Comparison of ENCODE assay signal across 10 cellular contexts in genomic region chr1:202106340-202107284, GRCh38. TPM values are rescaled to one million over a fixed set of nuclear protein-coding genes. Genes with fewer than 3 reads are reported as not detected.
DNase-seq lines count a peak whose midpoint lies in the region; ATAC-seq, FAIRE-seq and TF ChIP-seq lines count a peak whose summit lies in the region.
"Had no signal": no experiment of that assay in that cellular context is flagged by ENCODE, and none has a peak within 500 bp of the region (broad histone marks: within the 10 kb centered on the region; RNA-seq: fewer than 3 reads in every experiment).

No MANE protein-coding gene starts in this region.

- peaks cover 1 to 21% of the 10 kb centered on the region in 2 donors for H3K27me3 Mint-ChIP-seq in effector memory CD8-positive, alpha-beta T cell

- H3K36me3 ChIP-seq in GM12878 (ENCODE audit: control insufficient read depth in 2 of 2, insufficient read depth in 2 of 2, low read length in 1 of 2) = no peaks in the 10 kb centered on the region
- H3K36me3 ChIP-seq in right lobe of liver = no peaks in the 10 kb centered on the region

- TF ChIP-seq CTCF in A549 (IDR thresholded peaks at IDR 0.05) (no peak), GM12878 (IDR thresholded peaks at IDR 0.05 in 2 of 3, conservative IDR thresholded peaks at IDR 0.05 in 1 of 3; ENCODE audit: control insufficient read depth in 2 of 3, extremely low read depth in 1 of 3, insufficient read depth in 1 of 3, low read depth in 3 of 3, low read length in 3 of 3) (no peak), right lobe of liver (IDR thresholded peaks at IDR 0.05) (no peak)

- H3K79me2 ChIP-seq in GM12878 (ENCODE audit: control insufficient read depth, insufficient read depth, low read length) = no peaks in the 10 kb centered on the region

- ATAC-seq in A549 (peak; percentile 44 to 54), GM12878 (peak; percentile 24), right lobe of liver (peak; percentile 30 to 62 (median 54)), GM19324 (IDR thresholded peaks at IDR 0.05; ENCODE audit: low FRiP score, unreplicated experiment) (no peak), GM21381 (IDR thresholded peaks at IDR 0.05; ENCODE audit: unreplicated experiment) (no peak)
- ATAC-seq in effector memory CD8-positive, alpha-beta T cell (replicated peaks) = no peak

- H2AFZ ChIP-seq in GM12878 (ENCODE audit: control insufficient read depth, low read depth, low read length) = no peak overlapping the region

- POLR2A ChIA-PET in A549 (lab: Yijun Ruan, JAX) (interaction anchor here (0.9 to 5.5 kb wide), 6 partner anchors 44 to 96 kb away, joined by 3 to 69 read pairs (median 8); partner anchors contain the start of gene ELF3), GM12878 (lab: Charles Lee) (no interaction called here)

- SMC1A ChIA-PET in GM12878 (lab: Charles Lee; ENCODE audit: uncharacterized antibody, unreplicated experiment) = no interaction called here

- no peak overlapping the region for H3K27ac Mint-ChIP-seq in effector memory CD8-positive, alpha-beta T cell
- H3K27ac Mint-ChIP-seq: HFFc6 had no signal

- no peaks in the 10 kb centered on the region for H3K4me1 Mint-ChIP-seq in effector memory CD8-positive, alpha-beta T cell (ENCODE audit: low read depth in 2 of 2)

- H3K27ac ChIP-seq in A549 = peak overlapping the region; percentile 91 to 94
- H3K27ac ChIP-seq in GM12878 (ENCODE audit: control insufficient read depth, insufficient read depth) = no peak overlapping the region
- H3K27ac ChIP-seq in right lobe of liver = peak overlapping the region; percentile 75 to 88 (median 83)

- TF ChIP-seq RAD21 in A549 (conservative IDR thresholded peaks at IDR 0.05 in 1 of 2, IDR thresholded peaks at IDR 0.05 in 1 of 2) = no peak
- peak; percentile 19; the same call in 1 of the 2 replicates for TF ChIP-seq RAD21 in Ishikawa (IDR thresholded peaks at IDR 0.05; ENCODE audit: low read depth)
- no peak for TF ChIP-seq RAD21 in GM12878 (IDR thresholded peaks at IDR 0.05; ENCODE audit: insufficient read depth, low read depth, low read length)

- H3K4me1 ChIP-seq in A549 (peaks cover 66% of the 10 kb centered on the region), GM12878 (ENCODE audit: control insufficient read depth, insufficient read depth, low read length) (no peaks in the 10 kb centered on the region), right lobe of liver (peaks cover 0 to 29% (median 12%) of the 10 kb centered on the region in 4 donors)

- intact Hi-C loops in GM12878 (cut with micrococcal nuclease; ENCODE audit: unreplicated experiment) = no loop called here
- intact Hi-C loops in right lobe of liver (cut with DNase I) = loop anchor here in 1 of 2 donors (5.0 kb wide), 1 partner anchor 89 kb away; no protein-coding TSS in a partner anchor

- TF ChIP-seq EP300 in A549 (IDR thresholded peaks at IDR 0.05) (peak; percentile 40 to 44; a peak in 2 of 5 replicates), Ishikawa (IDR thresholded peaks at IDR 0.05; ENCODE audit: borderline replicate concordance) (peak; percentile 92), GM12878 (IDR thresholded peaks at IDR 0.05; ENCODE audit: borderline replicate concordance in 1 of 2, control insufficient read depth in 1 of 2, low read depth in 2 of 2, low read length in 2 of 2) (no peak)

- BruUV-seq in GM12878 (replicated peaks; lab: Mats Ljungman, UMichigan) = no TSS peak

- H3K36me3 Mint-ChIP-seq in effector memory CD8-positive, alpha-beta T cell (ENCODE audit: insufficient read depth) = no peaks in the 10 kb centered on the region

- H3K4me2 ChIP-seq in A549 (peak overlapping the region; percentile 79), GM12878 (ENCODE audit: control insufficient read depth, insufficient read depth) (no peak overlapping the region)

- H3K4me3 Mint-ChIP-seq in effector memory CD8-positive, alpha-beta T cell = no peak overlapping the region
- H3K4me3 Mint-ChIP-seq: HFFc6 had no signal

- CTCF ChIA-PET in A549 (lab: Yijun Ruan, JAX) = interaction anchor here (0.7 to 6.2 kb wide), 14 partner anchors 12 to 671 kb away, joined by 3 to 55 read pairs (median 3); partner anchors contain the start of gene ELF3
- CTCF ChIA-PET in GM12878 (lab: Yijun Ruan, JAX) = interaction anchor here (0.8 to 1.2 kb wide), 3 partner anchors 96 to 107 kb away, joined by 3 to 4 read pairs (median 3); partner anchors contain the start of gene ELF3

- H4K20me1 ChIP-seq in GM12878 (ENCODE audit: control insufficient read depth, insufficient read depth) = no peaks in the 10 kb centered on the region

- H3K27me3 ChIP-seq in GM12878 (replicated peaks in 1 of 2; ENCODE audit: control insufficient read depth in 2 of 2, insufficient read depth in 2 of 2, low read length in 1 of 2) (no peaks in the 10 kb centered on the region), right lobe of liver (no peaks in the 10 kb centered on the region)

- RAD21 ChIA-PET in GM12878 (lab: Charles Lee; ENCODE audit: unreplicated experiment) = interaction anchor here (1.0 kb wide), 1 partner anchor 11 kb away, joined by 4 read pairs; no protein-coding TSS in a partner anchor

- no peak overlapping the region for H3K9ac ChIP-seq in GM12878 (ENCODE audit: control insufficient read depth, insufficient read depth, low read length)

- no peaks in the 10 kb centered on the region for H3K9me3 Mint-ChIP-seq in effector memory CD8-positive, alpha-beta T cell
- H3K9me3 Mint-ChIP-seq: HFFc6 had no signal

- TF ChIP-seq POLR2A in A549 (IDR thresholded peaks at IDR 0.05; ENCODE audit: low read length) (no peak; the same call in 1 of the 2 replicates), GM12878 (IDR thresholded peaks at IDR 0.05; ENCODE audit: low read depth, low read length) (no peak), right lobe of liver (IDR thresholded peaks at IDR 0.05) (no peak)

- H3K4me3 ChIP-seq in A549 (no peak overlapping the region), GM12878 (no peak overlapping the region), right lobe of liver (no peak overlapping the region)

- in situ Hi-C loops in GM12878 (cut with MboI) = no loop called here

- DNase-seq in A549 (ENCODE audit: low read depth in 1 of 2, low spot score in 1 of 2) (peak; percentile 58 to 78), GM12878 (ENCODE audit: low read depth, low spot score) (no peak), right lobe of liver (peak in 1 of 3 donors; percentile 63), NCI-H748 (lab: John Stamatoyannopoulos, UW; ENCODE audit: unreplicated experiment) (no peak)
- DNase-seq in effector memory CD8-positive, alpha-beta T cell = no peak
- DNase-seq: HFFc6 had no signal

- WGBS in A549 (ENCODE audit: missing lambda C conversion rate) = 38% methylated on average over 9 of the region's 11 CpGs
- WGBS in GM12878 (ENCODE audit: insufficient coverage, insufficient replicate concordance, low lambda C conversion rate, missing lambda C conversion rate) = 43% methylated on average over 11 of the region's 11 CpGs
- 69% methylated on average over 6 of the region's 11 CpGs for WGBS in right lobe of liver (ENCODE audit: insufficient coverage, low coverage, low lambda C conversion rate, missing lambda C conversion rate)

- FAIRE-seq in A549 (lab: Jason Lieb, UNC) = no peak
- no peak for FAIRE-seq in GM12878 (lab: Jason Lieb, UNC)

- no peaks in the 10 kb centered on the region for H3K9me3 ChIP-seq in A549
- no peaks in the 10 kb centered on the region for H3K9me3 ChIP-seq in GM12878 (replicated peaks; ENCODE audit: control insufficient read depth, insufficient read depth, low read length)
- H3K9me3 ChIP-seq in right lobe of liver = no peaks in the 10 kb centered on the region

RNA-seq across cellular contexts. Expression of gene GPR37L1, which starts 16.1 kb away (rescaled TPM):
- polyA plus RNA-seq in A549 (2011; rRNA removed) (0.13 and 0.15 TPM in 2 replicates), A549 (2017; fragmentation: RNase III; extraction: RNeasy Plus Mini Kit Qiagen cat#74134 plus additional on column Dnase treatment) (0.08 to 0.09 TPM (median 0.09 TPM) in 3 replicates), GM12878 (2011; rRNA removed) (not detected in 2 replicates), GM12878 (2014; fragmentation: Illumina TruSeq; extraction: Trizol) (not detected in 2 replicates), GM12878 (2014; fragmentation: Nextera tagmentation; extraction: Ambion mirVana) (under 1 TPM; under 0.01 to 0.02 TPM), GM12878 (2014; rRNA removed) (0.01 TPM in 1 of 2 replicates, not detected in the other), GM12878 (2016; fragmentation: Nextera tagmentation; extraction: Ambion mirVana) (under 1 TPM; 0.03 to 0.08 TPM)
- 0.08 and 0.12 TPM in 2 replicates for polyA plus RNA-seq in A549 (2012; cell fraction: cytosol; rRNA removed)
- polyA plus RNA-seq in A549 (2012; cell fraction: nucleus; rRNA removed) = 0.24 and 0.27 TPM in 2 replicates
- polyA minus RNA-seq in A549 (2011; rRNA and poly(A)+ RNA removed) = 0.15 and 0.21 TPM in 2 replicates
- total RNA-seq in GM12878 (2013; cell fraction: nucleolus; rRNA removed) = not detected in 2 replicates
- total RNA-seq in GM12878 (2014; rRNA removed) (under 0.01 TPM in 1 of 2 replicates, not detected in the other), GM12878 (2014; rRNA removed; fragmentation: Illumina TruSeq; extraction: Trizol) (not detected in 2 replicates), GM12878 (2021) (not detected in 2 replicates), right lobe of liver (under 1 TPM in 4 of 6 experiments, not detected in 2; 0.12 to 0.49 (median 0.12) TPM)
- polyA plus RNA-seq in GM12878 (2011; ENCODE audit: low read depth) = 0.05 TPM
- 0.02 TPM in 1 of 2 replicates, not detected in the other for polyA plus RNA-seq in GM12878 (2011; cell fraction: cytosol; rRNA removed)
- polyA plus RNA-seq in GM12878 (2011; cell fraction: nucleus; rRNA removed) = not detected in 2 replicates
- polyA plus RNA-seq in GM12878 (2012) = 0.06 and 0.14 TPM in 2 replicates
- polyA minus RNA-seq in GM12878 (2011; rRNA and poly(A)+ RNA removed) = not detected in 2 replicates
- not detected in 2 replicates for polyA minus RNA-seq in GM12878 (2011; cell fraction: cytosol; rRNA and poly(A)+ RNA removed)
- not detected in 2 replicates for polyA minus RNA-seq in GM12878 (2011; cell fraction: nucleus; rRNA and poly(A)+ RNA removed)
- total RNA-seq: HFFc6, SK-MEL-5 had no signal

RNA-seq across cellular contexts. Expression of gene ARL8A, which starts 37.9 kb away (rescaled TPM):
- 49.8 and 57.8 TPM in 2 replicates for polyA plus RNA-seq in A549 (2011; rRNA removed)
- polyA plus RNA-seq in A549 (2012; cell fraction: cytosol; rRNA removed) = 31.8 and 37.2 TPM in 2 replicates
- polyA plus RNA-seq in A549 (2012; cell fraction: nucleus; rRNA removed) = 30.9 and 32.5 TPM in 2 replicates
- 18.0 to 25.6 TPM (median 23.4 TPM) in 3 replicates for polyA plus RNA-seq in A549 (2017; fragmentation: RNase III; extraction: RNeasy Plus Mini Kit Qiagen cat#74134 plus additional on column Dnase treatment)
- 26.5 and 50.1 TPM in 2 replicates for polyA minus RNA-seq in A549 (2011; rRNA and poly(A)+ RNA removed)
- 13.7 and 18.1 TPM in 2 replicates for total RNA-seq in GM12878 (2013; cell fraction: nucleolus; rRNA removed)
- 18.8 and 20.7 TPM in 2 replicates for total RNA-seq in GM12878 (2014; rRNA removed)
- total RNA-seq in GM12878 (2014; rRNA removed; fragmentation: Illumina TruSeq; extraction: Trizol) = 10.3 and 12.0 TPM in 2 replicates
- total RNA-seq in GM12878 (2021) = 30.5 and 33.6 TPM in 2 replicates
- polyA plus RNA-seq in GM12878 (2011; ENCODE audit: low read depth) = 23.6 TPM
- 49.2 and 49.5 TPM in 2 replicates for polyA plus RNA-seq in GM12878 (2011; rRNA removed)
- polyA plus RNA-seq in GM12878 (2011; cell fraction: cytosol; rRNA removed) = 26.9 and 35.2 TPM in 2 replicates
- 35.2 and 47.4 TPM in 2 replicates for polyA plus RNA-seq in GM12878 (2011; cell fraction: nucleus; rRNA removed)
- 21.0 and 42.5 TPM in 2 replicates for polyA plus RNA-seq in GM12878 (2012)
- 11.3 and 15.4 TPM in 2 replicates for polyA plus RNA-seq in GM12878 (2014; fragmentation: Illumina TruSeq; extraction: Trizol)
- polyA plus RNA-seq in GM12878 (2014; fragmentation: Nextera tagmentation; extraction: Ambion mirVana) = 1 to 10 TPM in 1 of 2 experiments, under 1 TPM in 1; 0.34 to 2.4 TPM
- polyA plus RNA-seq in GM12878 (2014; rRNA removed) = 22.8 and 25.7 TPM in 2 replicates
- 10 to 100 TPM; 10.8 to 15.4 TPM for polyA plus RNA-seq in GM12878 (2016; fragmentation: Nextera tagmentation; extraction: Ambion mirVana)
- polyA minus RNA-seq in GM12878 (2011; rRNA and poly(A)+ RNA removed) = 18.5 and 19.3 TPM in 2 replicates
- 11.0 and 13.8 TPM in 2 replicates for polyA minus RNA-seq in GM12878 (2011; cell fraction: cytosol; rRNA and poly(A)+ RNA removed)
- 8.1 and 10.2 TPM in 2 replicates for polyA minus RNA-seq in GM12878 (2011; cell fraction: nucleus; rRNA and poly(A)+ RNA removed)
- total RNA-seq in right lobe of liver = 10 to 100 TPM; 23.1 to 57.7 (median 36.1) TPM

RNA-seq across cellular contexts. Expression of gene PTPN7, which starts 53.8 kb away (rescaled TPM):
- polyA plus RNA-seq in A549 (2011; rRNA removed) = 0.08 TPM in 1 of 2 replicates, not detected in the other
- polyA plus RNA-seq in A549 (2012; cell fraction: cytosol; rRNA removed) = 0.03 and 0.07 TPM in 2 replicates
- polyA plus RNA-seq in A549 (2012; cell fraction: nucleus; rRNA removed) = 0.06 TPM in 1 of 2 replicates, not detected in the other
- polyA plus RNA-seq in A549 (2017; fragmentation: RNase III; extraction: RNeasy Plus Mini Kit Qiagen cat#74134 plus additional on column Dnase treatment) = not detected in 3 replicates
- polyA minus RNA-seq in A549 (2011; rRNA and poly(A)+ RNA removed) = not detected in 2 replicates
- total RNA-seq in GM12878 (2013; cell fraction: nucleolus; rRNA removed) = 135 and 145 TPM in 2 replicates
- 95.2 and 111 TPM in 2 replicates for total RNA-seq in GM12878 (2014; rRNA removed)
- 61.6 and 78.5 TPM in 2 replicates for total RNA-seq in GM12878 (2014; rRNA removed; fragmentation: Illumina TruSeq; extraction: Trizol)
- 99.8 and 102 TPM in 2 replicates for total RNA-seq in GM12878 (2021)
- polyA plus RNA-seq in GM12878 (2011; ENCODE audit: low read depth) = 31.0 TPM
- polyA plus RNA-seq in GM12878 (2011; rRNA removed) = 74.3 and 91.0 TPM in 2 replicates
- polyA plus RNA-seq in GM12878 (2011; cell fraction: cytosol; rRNA removed) = 168 and 186 TPM in 2 replicates
- polyA plus RNA-seq in GM12878 (2011; cell fraction: nucleus; rRNA removed) = 173 and 188 TPM in 2 replicates
- polyA plus RNA-seq in GM12878 (2012) = 48.5 and 49.9 TPM in 2 replicates
- polyA plus RNA-seq in GM12878 (2014; fragmentation: Illumina TruSeq; extraction: Trizol) = 73.7 and 102 TPM in 2 replicates
- 10 to 100 TPM in 1 of 2 experiments, 1 to 10 TPM in 1; 7.9 to 14.2 TPM for polyA plus RNA-seq in GM12878 (2014; fragmentation: Nextera tagmentation; extraction: Ambion mirVana)
- 100 and 102 TPM in 2 replicates for polyA plus RNA-seq in GM12878 (2014; rRNA removed)
- 100 to 1,000 TPM; 116 to 117 TPM for polyA plus RNA-seq in GM12878 (2016; fragmentation: Nextera tagmentation; extraction: Ambion mirVana)
- polyA minus RNA-seq in GM12878 (2011; rRNA and poly(A)+ RNA removed) = 97.4 and 135 TPM in 2 replicates
- polyA minus RNA-seq in GM12878 (2011; cell fraction: cytosol; rRNA and poly(A)+ RNA removed) = 50.4 and 50.5 TPM in 2 replicates
- polyA minus RNA-seq in GM12878 (2011; cell fraction: nucleus; rRNA and poly(A)+ RNA removed) = 50.2 and 85.1 TPM in 2 replicates
- 1 to 10 TPM in 2 of 6 experiments, under 1 TPM in 4; 0.18 to 5.1 (median 0.73) TPM for total RNA-seq in right lobe of liver
- total RNA-seq: HFFc6, SK-MEL-5 had no signal

Comparison
In these comparisons a context has a peak if more than half of its experiments do, and no peak if none do; other contexts are left out.
1. ATAC-seq: peak in A549 (2 of 2), GM12878 (single experiment) and right lobe of liver (4 of 4); none in GM19324 (single experiment), GM21381 (single experiment) and effector memory CD8-positive, alpha-beta T cell (single experiment).
2. DNase-seq: peak in A549 (2 of 2); none in GM12878 (single experiment), effector memory CD8-positive, alpha-beta T cell (0 of 3) and NCI-H748 (single experiment).
3. RNA of gene PTPN7, which starts 53.8 kb away (total RNA-seq): 61.6 to 145 TPM in GM12878; 0.18 to 5.1 TPM in right lobe of liver; every median in the first group is over 10 times any median in the second.
4. Of the 24 proteins assayed by ChIP-seq in both GM12878 and A549: peak only in GM12878: none; only in A549: CEBPB, CHD4, EP300, JUNB and MAX; in both: none; in neither: 19.